ENCODE assay signal across 33 cellular contexts in genomic region chr15:28026764-28027713, GRCh38.
"Had no signal": no experiment of that assay in that cellular context is flagged by ENCODE, and none has a peak within 500 bp of the region (broad histone marks: within the 10 kb centered on the region; RNA-seq: fewer than 3 reads in every experiment).

No MANE protein-coding gene starts in this region.

- H3K4me2 ChIP-seq: KMS-11, PC-9 had no signal

- ATAC-seq: activated CD8-positive, alpha-beta T cell treated with anti-CD3 and anti-CD28 coated beads for 36 hours; activated T-cell treated with anti-CD3 and anti-CD28 coated beads, Interleukin-2, amount 50 U/mL, for 72 hours; activated T-helper 17 cell treated with anti-CD3 and anti-CD28 coated beads, Interleukin-2, amount 50 U/mL, for 72 hours; Right ventricle myocardium inferior had no signal

- H3K36me3 ChIP-seq: brain microvascular endothelial cell, cardiac muscle cell, WERI-Rb-1 had no signal

- DNase-seq: activated CD4-positive, alpha-beta T cell treated with anti-CD3 and anti-CD28 coated beads for 1 hour; activated CD4-positive, alpha-beta T cell treated with anti-CD3 and anti-CD28 coated beads for 48 hours; activated CD4-positive, CD25-positive, alpha-beta regulatory T cell; activated CD8-positive, alpha-beta T cell treated with anti-CD3 and anti-CD28 coated beads for 36 hours; activated effector memory CD4-positive, alpha-beta T cell treated with anti-CD3 and anti-CD28 coated beads, Interleukin-2, amount 50 U/mL, for 16 hours; activated naive CD4-positive, alpha-beta T cell; activated naive CD4-positive, alpha-beta T cell treated with anti-CD3 and anti-CD28 coated beads, Interleukin-2, amount 50 U/mL, for 16 hours; activated naive CD8-positive, alpha-beta T cell treated with anti-CD3 and anti-CD28 coated beads for 36 hours; activated T-cell treated with anti-CD3 and anti-CD28 coated beads, Interleukin-2, amount 50 U/mL, for 1 hour; activated T-cell treated with anti-CD3 and anti-CD28 coated beads, Interleukin-2, amount 50 U/mL, for 72 hours; amniotic stem cell; brain microvascular endothelial cell; MM.1S; MV-4-11; NCI-H1092; NCI-H1436 treated with DMSO at 0.1 percent for 48 hours; NCI-H1694 treated with DMSO at 0.1 percent for 48 hours; NCI-H2029; NCI-H510A; NCI-H526; NCI-H748 treated with DMSO at 0.1 percent for 48 hours; PC-9; SIG-M5; SW 1271; T-helper 1 cell; T-helper 2 cell; T1000; WERI-Rb-1 had no signal

- H3K27ac ChIP-seq: brain microvascular endothelial cell, cardiac muscle cell, KMS-11, PC-9, RWPE1, WERI-Rb-1 had no signal

- H3K4me3 Mint-ChIP-seq: activated CD8-positive, alpha-beta T cell treated with anti-CD3 and anti-CD28 coated beads for 36 hours; activated naive CD8-positive, alpha-beta T cell treated with anti-CD3 and anti-CD28 coated beads for 36 hours; activated T-cell treated with anti-CD3 and anti-CD28 coated beads, Interleukin-2, amount 50 U/mL, for 72 hours; activated T-helper 17 cell treated with anti-CD3 and anti-CD28 coated beads, Interleukin-2, amount 50 U/mL, for 72 hours had no signal

- H3K4me1 Mint-ChIP-seq: activated naive CD8-positive, alpha-beta T cell treated with anti-CD3 and anti-CD28 coated beads for 36 hours; activated T-helper 17 cell treated with anti-CD3 and anti-CD28 coated beads, Interleukin-2, amount 50 U/mL, for 72 hours had no signal

- H2AFZ ChIP-seq: PC-9 had no signal

- H3K27me3 ChIP-seq: brain microvascular endothelial cell, cardiac muscle cell had no signal

- H3K36me3 Mint-ChIP-seq: activated naive CD8-positive, alpha-beta T cell treated with anti-CD3 and anti-CD28 coated beads for 36 hours had no signal

- H3K27me3 Mint-ChIP-seq: activated naive CD8-positive, alpha-beta T cell treated with anti-CD3 and anti-CD28 coated beads for 36 hours had no signal

- H3K27ac Mint-ChIP-seq: activated CD8-positive, alpha-beta T cell treated with anti-CD3 and anti-CD28 coated beads for 36 hours; activated naive CD8-positive, alpha-beta T cell treated with anti-CD3 and anti-CD28 coated beads for 36 hours; activated T-cell treated with anti-CD3 and anti-CD28 coated beads, Interleukin-2, amount 50 U/mL, for 72 hours; activated T-helper 17 cell treated with anti-CD3 and anti-CD28 coated beads, Interleukin-2, amount 50 U/mL, for 72 hours had no signal

- H3K9me3 Mint-ChIP-seq: activated CD8-positive, alpha-beta T cell treated with anti-CD3 and anti-CD28 coated beads for 36 hours; activated naive CD8-positive, alpha-beta T cell treated with anti-CD3 and anti-CD28 coated beads for 36 hours; activated T-cell treated with anti-CD3 and anti-CD28 coated beads, Interleukin-2, amount 50 U/mL, for 72 hours; activated T-helper 17 cell treated with anti-CD3 and anti-CD28 coated beads, Interleukin-2, amount 50 U/mL, for 72 hours had no signal

- H3K4me3 ChIP-seq: cardiac muscle cell, PC-9 had no signal

- H3K9ac ChIP-seq: KMS-11 had no signal
